Comparison of ENCODE assay signal across 11 cellular contexts in genomic region chr2:68765739-68766377, GRCh38. TPM values are rescaled to one million over a fixed set of nuclear protein-coding genes. Genes with fewer than 3 reads are reported as not detected.
DNase-seq lines count a peak whose midpoint lies in the region; ATAC-seq and TF ChIP-seq lines count a peak whose summit lies in the region.
"Had no signal": no experiment of that assay in that cellular context is flagged by ENCODE, and none has a peak within 500 bp of the region (broad histone marks: within the 10 kb centered on the region; RNA-seq: fewer than 3 reads in every experiment).

No MANE protein-coding gene starts in this region.

- in situ Hi-C loops in G401 (cut with HindIII; ENCODE audit: low sequenced_read_pairs): no loop called here

- no peak for DNase-seq in left ventricle myocardium inferior
- DNase-seq in heart left ventricle: no peak
- no peak for DNase-seq in RWPE2 (ENCODE audit: low spot score)
- no peak for DNase-seq in fibroblast of the aortic adventitia (ENCODE audit: low read depth)
- no peak for DNase-seq in upper lobe of right lung
- DNase-seq in G401 (ENCODE audit: low spot score): no peak
- DNase-seq in SJCRH30: no peak
- no peak for DNase-seq in GM19238 (ENCODE audit: insufficient read length, low spot score)
- DNase-seq: Calu3, foreskin fibroblast, NCI-H1694 had no signal

- 65 to 80% (median 74%) methylated on average over 4 of the region's 4 CpGs for WGBS in heart left ventricle, 4 donors

- intact Hi-C loops in left ventricle myocardium inferior (cut with micrococcal nuclease) (no loop called here), heart left ventricle (cut with DNase I) (loop anchor here in 1 of 10 donors (5.0 kb wide), 1 partner anchor 66 kb away; no protein-coding TSS in a partner anchor), upper lobe of right lung (cut with DNase I) (no loop called here)

- no peak for TF ChIP-seq POLR2A in heart left ventricle (IDR thresholded peaks at IDR 0.05)

- ATAC-seq in heart left ventricle (no peak), RWPE2 (ENCODE audit: low read depth) (peak; percentile 38; the same call in 1 of the 3 replicates), upper lobe of right lung (peak; percentile 43)

- H3K36me3 ChIP-seq in left ventricle myocardium inferior (no peaks in the 10 kb centered on the region), heart left ventricle (no peaks in the 10 kb centered on the region), RWPE2 (ENCODE audit: low read depth) (no peaks in the 10 kb centered on the region), upper lobe of right lung (no peaks in the 10 kb centered on the region), SJCRH30 (no peaks in the 10 kb centered on the region)

- H3K27ac ChIP-seq in left ventricle myocardium inferior (replicated peaks) (peak overlapping the region; percentile 58), heart left ventricle (peak overlapping the region in 5 of 12 donors; percentile 8 to 84 (median 48)), RWPE2 (ENCODE audit: poor library complexity, severe bottlenecking) (peak overlapping the region; percentile 8), upper lobe of right lung (peak overlapping the region; percentile 61), SJCRH30 (no peak overlapping the region)

- H3K9me3 ChIP-seq in left ventricle myocardium inferior (replicated peaks) (no peaks in the 10 kb centered on the region), heart left ventricle (no peaks in the 10 kb centered on the region), RWPE2 (ENCODE audit: severe bottlenecking) (no peaks in the 10 kb centered on the region), upper lobe of right lung (no peaks in the 10 kb centered on the region), SJCRH30 (replicated peaks) (no peaks in the 10 kb centered on the region)

- H3K27me3 ChIP-seq in left ventricle myocardium inferior (ENCODE audit: low read depth): no peaks in the 10 kb centered on the region
- H3K27me3 ChIP-seq in heart left ventricle: no peaks in the 10 kb centered on the region
- H3K27me3 ChIP-seq in RWPE2 (ENCODE audit: insufficient read depth, poor library complexity, severe bottlenecking): no peaks in the 10 kb centered on the region
- H3K27me3 ChIP-seq in upper lobe of right lung: no peaks in the 10 kb centered on the region
- no peaks in the 10 kb centered on the region for H3K27me3 ChIP-seq in SJCRH30

- H3K4me3 ChIP-seq in left ventricle myocardium inferior (no peak overlapping the region), heart left ventricle (no peak overlapping the region), RWPE2 (ENCODE audit: severe bottlenecking) (no peak overlapping the region), fibroblast of the aortic adventitia (ENCODE audit: low read depth, low read length) (no peak overlapping the region), upper lobe of right lung (peak overlapping the region; percentile 0), SJCRH30 (no peak overlapping the region)

- TF ChIP-seq CTCF in left ventricle myocardium inferior (IDR thresholded peaks at IDR 0.05; ENCODE audit: borderline replicate concordance): no peak
- TF ChIP-seq CTCF in heart left ventricle (IDR thresholded peaks at IDR 0.05): no peak
- no peak for TF ChIP-seq CTCF in RWPE2 (IDR thresholded peaks at IDR 0.05; ENCODE audit: poor library complexity, severe bottlenecking)
- TF ChIP-seq CTCF in fibroblast of the aortic adventitia (IDR thresholded peaks at IDR 0.05; ENCODE audit: insufficient read depth, low read length): peak; percentile 6
- no peak for TF ChIP-seq CTCF in upper lobe of right lung (IDR thresholded peaks at IDR 0.05)

- H3K4me1 ChIP-seq in left ventricle myocardium inferior (peaks cover 40% of the 10 kb centered on the region), heart left ventricle (peaks cover 2 to 96% (median 21%) of the 10 kb centered on the region in 12 donors), RWPE2 (ENCODE audit: insufficient read depth, poor library complexity, severe bottlenecking) (peaks cover 17% of the 10 kb centered on the region), upper lobe of right lung (peaks cover 78% of the 10 kb centered on the region), SJCRH30 (peaks cover 45% of the 10 kb centered on the region)

RNA-seq across cellular contexts. Expression of gene ARHGAP25, which starts 31.2 kb away (rescaled TPM):
- total RNA-seq in left ventricle myocardium inferior: 5.3 TPM
- total RNA-seq in heart left ventricle: 10 to 100 TPM in 2 of 9 donors, 1 to 10 TPM in 7; 2.6 to 27.9 (median 5.4) TPM
- 1 to 10 TPM; 2.9 to 4.8 TPM for polyA plus RNA-seq in heart left ventricle
- total RNA-seq in fibroblast of the aortic adventitia (ENCODE audit: low replicate concordance): 0.36 and 2.2 TPM in 2 replicates
- 31.8 TPM for total RNA-seq in upper lobe of right lung
- total RNA-seq in G401 (2014; rRNA removed; shearing (Covaris generic)): not detected in 2 replicates
- 6.3 and 6.6 TPM in 2 replicates for total RNA-seq in SJCRH30 (2014; rRNA removed; shearing (Covaris generic))
- total RNA-seq: Calu3 had no signal

Comparison
In these comparisons a context has a peak if more than half of its experiments do, and no peak if none do; other contexts are left out.
1. ATAC-seq: peak in RWPE2 (single experiment) and upper lobe of right lung (single experiment); none in heart left ventricle (0 of 4).